Comparison of ENCODE assay signal across 13 cellular contexts in the genomic region with DNA sequence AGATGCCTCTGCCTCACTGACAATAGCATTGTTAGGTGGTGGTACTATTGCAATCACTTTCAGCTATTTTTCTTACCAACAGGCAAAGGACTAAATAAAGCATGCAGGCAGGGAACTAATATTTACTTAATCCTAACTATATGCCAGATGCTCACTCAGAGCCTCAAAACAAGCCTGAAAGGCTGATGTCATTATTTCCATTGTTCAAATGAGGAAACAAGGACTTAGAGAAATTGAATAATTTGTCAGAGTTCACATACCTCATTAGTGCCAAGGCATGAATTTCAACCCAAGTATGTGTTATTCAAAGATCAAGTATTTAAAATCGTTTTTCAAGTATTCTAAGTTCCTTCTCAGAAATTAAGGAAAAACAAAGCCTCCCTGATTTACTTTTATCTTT.
DNase-seq lines count a peak whose midpoint lies in the region; ATAC-seq, FAIRE-seq and TF ChIP-seq lines count a peak whose summit lies in the region.
"Had no signal": no experiment of that assay in that cellular context is flagged by ENCODE, and none has a peak within 500 bp of the region (broad histone marks: within the 10 kb centered on the region; RNA-seq: fewer than 3 reads in every experiment).

No MANE protein-coding gene starts in this region.

- no peaks in the 10 kb centered on the region for H4K20me1 ChIP-seq in endothelial cell of umbilical vein (replicated peaks; ENCODE audit: control insufficient read depth, extremely low read depth, insufficient read depth, low read length)

- DNase-seq in NCI-H345 (lab: John Stamatoyannopoulos, UW): peak; percentile 3
- no peak for DNase-seq in NCI-H345 treated with DMSO at 0.1 percent for 48 hours (lab: John Stamatoyannopoulos, UW; ENCODE audit: unreplicated experiment)
- peak; percentile 0 for DNase-seq in NCI-H2196 (lab: John Stamatoyannopoulos, UW; ENCODE audit: unreplicated experiment)
- DNase-seq in endothelial cell of umbilical vein (ENCODE audit: low read depth, low spot score): peak; percentile 88
- DNase-seq in skeletal muscle cell (ENCODE audit: low read depth): peak; percentile 6
- no peak for DNase-seq in activated T-cell treated with anti-CD3 and anti-CD28 coated beads, Interleukin-2, amount 50 U/mL, for 1 hour
- DNase-seq: activated naive CD8-positive, alpha-beta T cell treated with anti-CD3 and anti-CD28 coated beads, Interleukin-2, amount 50 U/mL, for 24 hours; heart left ventricle; left ventricle myocardium superior; NCI-H748 treated with DMSO at 0.1 percent for 48 hours; occipital lobe had no signal

- FAIRE-seq in endothelial cell of umbilical vein (lab: Jason Lieb, UNC): peak; percentile 81

- H3K36me3 ChIP-seq in endothelial cell of umbilical vein (ENCODE audit: control insufficient read depth in 2 of 2, extremely low read depth in 1 of 2, insufficient read depth in 2 of 2, low read length in 2 of 2): no peaks in the 10 kb centered on the region
- H3K36me3 ChIP-seq: heart left ventricle had no signal

- no peaks in the 10 kb centered on the region for H3K9me3 ChIP-seq in endothelial cell of umbilical vein (replicated peaks; ENCODE audit: control insufficient read depth, insufficient read depth, low read length)
- H3K9me3 ChIP-seq: heart left ventricle had no signal

- no peaks in the 10 kb centered on the region for H3K27me3 ChIP-seq in endothelial cell of umbilical vein (ENCODE audit: control insufficient read depth in 2 of 2, insufficient read depth in 2 of 2, low read length in 2 of 2)

- TF ChIP-seq CTCF in endothelial cell of umbilical vein (IDR thresholded peaks at IDR 0.05; ENCODE audit: extremely low read depth in 1 of 2, insufficient read depth in 1 of 2, low read depth in 1 of 2, low read length in 2 of 2): no peak

- no peaks in the 10 kb centered on the region for H3K9me1 ChIP-seq in endothelial cell of umbilical vein (replicated peaks; ENCODE audit: control insufficient read depth, extremely low read depth, insufficient read depth, low read length)

- no TSS peak for BruUV-seq in endothelial cell of umbilical vein (replicated peaks; lab: Mats Ljungman, UMichigan)

- H3K4me1 ChIP-seq in endothelial cell of umbilical vein (ENCODE audit: control insufficient read depth, extremely low read depth, insufficient read depth, low read length): peaks cover 24% of the 10 kb centered on the region
- H3K4me1 ChIP-seq: heart left ventricle had no signal

- TF ChIP-seq POLR2A in endothelial cell of umbilical vein (IDR thresholded peaks at IDR 0.05; ENCODE audit: low read depth, low read length): no peak

- H3K27ac ChIP-seq in endothelial cell of umbilical vein (ENCODE audit: insufficient read depth, low read depth, low read length): peak overlapping the region; percentile 72
- H3K27ac ChIP-seq: heart left ventricle had no signal

- peak overlapping the region in 1 of 3 experiments; percentile 16 for H3K4me3 ChIP-seq in endothelial cell of umbilical vein (replicated peaks in 1 of 3; ENCODE audit: insufficient read depth in 1 of 3, low read depth in 1 of 3, low read length in 3 of 3)
- no peak overlapping the region for H3K4me3 ChIP-seq in skeletal muscle cell (ENCODE audit: low read depth, low read length)
- H3K4me3 ChIP-seq: heart left ventricle had no signal

- CTCF ChIA-PET in endothelial cell of umbilical vein (lab: Charles Lee): no interaction called here

- no peaks in the 10 kb centered on the region for H3K79me2 ChIP-seq in endothelial cell of umbilical vein (ENCODE audit: control insufficient read depth, insufficient read depth, low read length)

- H3K4me2 ChIP-seq in endothelial cell of umbilical vein (ENCODE audit: insufficient read depth, low read length): peak overlapping the region; percentile 40

- H2AFZ ChIP-seq in endothelial cell of umbilical vein (ENCODE audit: low read depth, low read length): no peak overlapping the region

- ATAC-seq in HG02884 (IDR thresholded peaks at IDR 0.05; ENCODE audit: unreplicated experiment): no peak
- ATAC-seq in HG02798 (IDR thresholded peaks at IDR 0.05; ENCODE audit: poor library complexity, unreplicated experiment): no peak
- ATAC-seq: activated naive CD8-positive, alpha-beta T cell treated with anti-CD3 and anti-CD28 coated beads, Interleukin-2, amount 50 U/mL, for 24 hours; heart left ventricle; left ventricle myocardium superior had no signal

- dilution Hi-C loops in endothelial cell of umbilical vein (cut with MboI; ENCODE audit: extremely low pct_ligation_motif_present, low sequenced_read_pairs): no loop called here

- intact Hi-C loops in endothelial cell of umbilical vein (cut with micrococcal nuclease): loop anchor here (2.0 to 10.0 kb wide), 4 partner anchors 72 to 1903 kb away; no protein-coding TSS in a partner anchor

- peak overlapping the region; percentile 67 for H3K9ac ChIP-seq in endothelial cell of umbilical vein (replicated peaks; ENCODE audit: extremely low read depth, insufficient read depth, low read length)

- POLR2A ChIA-PET in endothelial cell of umbilical vein (lab: Charles Lee): no interaction called here

TF ChIP-seq in endothelial cell of umbilical vein, 7 proteins besides CTCF, POLR2A, EP300 and RAD21:
- TF ChIP-seq JUN (IDR thresholded peaks at IDR 0.05; ENCODE audit: borderline replicate concordance, insufficient read depth, insufficient read length, low read depth) (peak; percentile 71), FOS (IDR thresholded peaks at IDR 0.05; ENCODE audit: borderline replicate concordance, insufficient read depth, low read length) (no peak), EZH2 (IDR thresholded peaks at IDR 0.05; ENCODE audit: borderline replicate concordance, low read depth, low read length, severe bottlenecking) (no peak)

Comparison
In these comparisons a context has a peak if more than half of its experiments do, and no peak if none do; other contexts are left out.
1. DNase-seq: peak in NCI-H345 (single experiment), NCI-H2196 (single experiment), endothelial cell of umbilical vein (single experiment) and skeletal muscle cell (single experiment); none in NCI-H345 treated with DMSO at 0.1 percent for 48 hours (single experiment) and activated T-cell treated with anti-CD3 and anti-CD28 coated beads, Interleukin-2, amount 50 U/mL, for 1 hour (single experiment).